ENCODE assay signal across 14 cellular contexts in the genomic region with DNA sequence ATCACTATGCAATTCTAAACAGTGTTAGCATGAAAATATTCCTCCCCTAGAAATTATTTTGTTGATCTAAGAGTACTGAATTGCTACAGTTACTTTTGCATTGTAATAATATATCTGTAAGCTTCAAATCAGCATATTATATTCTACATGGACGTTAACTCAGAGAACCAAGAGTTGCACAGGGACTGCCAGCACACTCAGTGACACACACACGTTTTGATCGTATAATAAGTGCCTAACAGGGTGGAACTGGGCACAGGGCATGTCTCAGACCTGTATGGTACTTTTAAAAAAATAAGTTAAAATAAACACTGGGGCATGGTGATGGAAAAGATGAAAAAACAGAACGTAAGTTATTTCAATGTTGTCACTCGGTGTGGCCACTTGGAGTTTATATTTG.
"Had no signal": no experiment of that assay in that cellular context is flagged by ENCODE, and none has a peak within 500 bp of the region (broad histone marks: within the 10 kb centered on the region; RNA-seq: fewer than 3 reads in every experiment).

No MANE protein-coding gene starts in this region.

- H3K36me3 ChIP-seq: left ventricle myocardium inferior, tibial nerve, vagina had no signal

- H3K4me3 Mint-ChIP-seq: activated naive CD4-positive, alpha-beta T cell treated with anti-CD3 and anti-CD28 coated beads, Interleukin-2, amount 10 ng/mL, durations not matched to agents 7 days and 5 days; effector memory CD8-positive, alpha-beta T cell; naive thymus-derived CD8-positive, alpha-beta T cell; stimulated activated naive B cell treated with anti-CD40 and anti-IgM and Interleukin-4, amounts not matched to agents 10 μg/mL and 1 μg/mL and 100 μg/mL, for 72 hours had no signal

- H3K4me3 ChIP-seq: left ventricle myocardium inferior, tibial nerve, vagina had no signal

- H3K9me3 ChIP-seq: tibial nerve, vagina had no signal

- DNase-seq: activated CD4-positive, alpha-beta T cell treated with anti-CD3 and anti-CD28 coated beads for 1 hour; activated CD4-positive, alpha-beta T cell treated with anti-CD3 and anti-CD28 coated beads, Interleukin-2, amount 50 U/mL, for 48 hours; activated naive CD4-positive, alpha-beta T cell treated with anti-CD3 and anti-CD28 coated beads, Interleukin-2, amount 10 ng/mL, durations not matched to agents 7 days and 5 days; dermis blood vessel endothelial cell; effector memory CD8-positive, alpha-beta T cell; foreskin melanocyte; left ventricle myocardium inferior; mesenchymal stem cell; naive thymus-derived CD8-positive, alpha-beta T cell; nucleus accumbens; stimulated activated CD4-positive, alpha-beta T cell treated with anti-CD3 and anti-CD28 coated beads, Interleukin-4, amount 100 ng/mL, for 1 hour; stimulated activated naive B cell treated with anti-CD40 and anti-IgM and Interleukin-4, amounts not matched to agents 10 μg/mL and 1 μg/mL and 100 μg/mL, for 72 hours had no signal

- H3K9me3 Mint-ChIP-seq: activated naive CD4-positive, alpha-beta T cell treated with anti-CD3 and anti-CD28 coated beads, Interleukin-2, amount 10 ng/mL, durations not matched to agents 7 days and 5 days; effector memory CD8-positive, alpha-beta T cell had no signal

- H3K36me3 Mint-ChIP-seq: activated naive CD4-positive, alpha-beta T cell treated with anti-CD3 and anti-CD28 coated beads, Interleukin-2, amount 10 ng/mL, durations not matched to agents 7 days and 5 days; naive thymus-derived CD8-positive, alpha-beta T cell; stimulated activated naive B cell treated with anti-CD40 and anti-IgM and Interleukin-4, amounts not matched to agents 10 μg/mL and 1 μg/mL and 100 μg/mL, for 72 hours had no signal

- ATAC-seq: effector memory CD8-positive, alpha-beta T cell; naive thymus-derived CD8-positive, alpha-beta T cell; stimulated activated naive B cell treated with anti-CD40 and anti-IgM and Interleukin-4, amounts not matched to agents 10 μg/mL and 1 μg/mL and 100 μg/mL, for 72 hours had no signal

- H3K27me3 ChIP-seq: tibial nerve, vagina had no signal

- H3K4me1 Mint-ChIP-seq: activated naive CD4-positive, alpha-beta T cell treated with anti-CD3 and anti-CD28 coated beads, Interleukin-2, amount 10 ng/mL, durations not matched to agents 7 days and 5 days; naive thymus-derived CD8-positive, alpha-beta T cell; stimulated activated naive B cell treated with anti-CD40 and anti-IgM and Interleukin-4, amounts not matched to agents 10 μg/mL and 1 μg/mL and 100 μg/mL, for 72 hours had no signal

- H3K27ac ChIP-seq: left ventricle myocardium inferior, tibial nerve, vagina had no signal

- H3K4me1 ChIP-seq: tibial nerve, vagina had no signal
